Comparison of ENCODE assay signal across 25 cellular contexts in genomic region chr19:43455321-43456113, GRCh38. TPM values are rescaled to one million over a fixed set of nuclear protein-coding genes. Genes with fewer than 3 reads are reported as not detected.
DNase-seq lines count a peak whose midpoint lies in the region; ATAC-seq, FAIRE-seq and TF ChIP-seq lines count a peak whose summit lies in the region.
"Had no signal": no experiment of that assay in that cellular context is flagged by ENCODE, and none has a peak within 500 bp of the region (broad histone marks: within the 10 kb centered on the region; RNA-seq: fewer than 3 reads in every experiment).

No MANE protein-coding gene starts in this region.

- ATAC-seq in activated T-cell treated with anti-CD3 and anti-CD28 coated beads, Interleukin-2, amount 50 U/mL, for 72 hours (replicated peaks in 1 of 2): no peak
- ATAC-seq in HG03571 (IDR thresholded peaks at IDR 0.05; ENCODE audit: unreplicated experiment): no peak
- ATAC-seq: heart left ventricle; stimulated activated effector memory CD8-positive, alpha-beta T cell treated with anti-CD3 and anti-CD28 coated beads, Interleukin-12 subunit alpha, Interleukin-12 subunit beta, amount 100 ng/mL, for 72 hours; WTC11 had no signal

- no peaks in the 10 kb centered on the region for H3K36me3 ChIP-seq in PC-9 (ENCODE audit: low read depth)
- H3K36me3 ChIP-seq in keratinocyte (ENCODE audit: control insufficient read depth in 2 of 2, extremely low read depth in 1 of 2, insufficient read depth in 2 of 2, low read length in 2 of 2): peaks cover 0 to 2% of the 10 kb centered on the region in 2 experiments
- H3K36me3 ChIP-seq: esophagus muscularis mucosa, heart left ventricle, ovary, transverse colon had no signal

- CTCF ChIA-PET in PC-9 (lab: Charles Lee): interaction anchor here (0.7 kb wide), 1 partner anchor 139 kb away, joined by 3 read pairs; no protein-coding TSS in a partner anchor

- peak; percentile 36 for FAIRE-seq in keratinocyte (lab: Jason Lieb, UNC)
- FAIRE-seq: RCC 7860 had no signal

- H3K9me3 ChIP-seq in PC-9 (ENCODE audit: insufficient read depth, low read depth) (no peaks in the 10 kb centered on the region; the same call in 1 of the 2 replicates), keratinocyte (ENCODE audit: control insufficient read depth, low read depth, low read length) (peaks cover 5% of the 10 kb centered on the region)
- H3K9me3 ChIP-seq: esophagus muscularis mucosa, heart left ventricle, ovary, transverse colon had no signal

- H3K27ac ChIP-seq in PC-9: peak overlapping the region; percentile 65
- H3K27ac ChIP-seq in keratinocyte (ENCODE audit: control insufficient read depth, insufficient read depth, low read length): peak overlapping the region; percentile 13
- no peak overlapping the region for H3K27ac ChIP-seq in coronary artery
- H3K27ac ChIP-seq: esophagus muscularis mucosa, heart left ventricle, ovary had no signal

- no peak for TF ChIP-seq CTCF in PC-9 (conservative IDR thresholded peaks at IDR 0.05)
- TF ChIP-seq CTCF in keratinocyte (optimal IDR thresholded peaks at IDR 0.05 in 1 of 3, IDR thresholded peaks at IDR 0.05 in 1 of 3, conservative IDR thresholded peaks at IDR 0.05 in 1 of 3; ENCODE audit: extremely low read depth in 1 of 3, insufficient read depth in 2 of 3, low read length in 3 of 3): no peak
- no peak for TF ChIP-seq CTCF in coronary artery (IDR thresholded peaks at IDR 0.05)

- H3K27me3 Mint-ChIP-seq in activated T-cell treated with anti-CD3 and anti-CD28 coated beads, Interleukin-2, amount 50 U/mL, for 72 hours (ENCODE audit: low read depth): no peaks in the 10 kb centered on the region
- H3K27me3 Mint-ChIP-seq in activated T-cell treated with anti-CD3 and anti-CD28 coated beads, Interleukin-2, amount 50 U/mL, for 24 hours: no peaks in the 10 kb centered on the region

- DNase-seq in activated T-cell treated with anti-CD3 and anti-CD28 coated beads, Interleukin-2, amount 50 U/mL, for 72 hours: no peak
- no peak for DNase-seq in activated T-cell treated with anti-CD3 and anti-CD28 coated beads, Interleukin-2, amount 50 U/mL, for 24 hours
- DNase-seq in PC-9: peak; percentile 34 to 77
- no peak for DNase-seq in keratinocyte (ENCODE audit: low read depth, low spot score)
- DNase-seq in NCI-H1092 treated with DMSO at 0.1 percent for 48 hours (lab: John Stamatoyannopoulos, UW): no peak
- DNase-seq in NCI-H524 treated with DMSO at 0.1 percent for 48 hours (lab: John Stamatoyannopoulos, UW): no peak
- no peak for DNase-seq in coronary artery (ENCODE audit: low spot score)
- DNase-seq: activated gamma-delta T cell, cortex of kidney, heart left ventricle, islet precursor cell, midbrain, NCI-H1105, NCI-H345, ovary, SW 1271, transverse colon had no signal

- H3K4me2 ChIP-seq in PC-9 (peak overlapping the region; percentile 76), keratinocyte (ENCODE audit: control insufficient read depth, extremely low read depth, insufficient read depth, low read depth, low read length) (peak overlapping the region; percentile 50)

- H3F3A ChIP-seq in PC-9 (ENCODE audit: insufficient read depth, low read depth): peaks cover 32% of the 10 kb centered on the region

- H3K4me3 Mint-ChIP-seq in activated T-cell treated with anti-CD3 and anti-CD28 coated beads, Interleukin-2, amount 50 U/mL, for 72 hours: no peak overlapping the region
- no peak overlapping the region for H3K4me3 Mint-ChIP-seq in activated T-cell treated with anti-CD3 and anti-CD28 coated beads, Interleukin-2, amount 50 U/mL, for 24 hours
- H3K4me3 Mint-ChIP-seq: stimulated activated effector memory CD8-positive, alpha-beta T cell treated with anti-CD3 and anti-CD28 coated beads, Interleukin-12 subunit alpha, Interleukin-12 subunit beta, amount 100 ng/mL, for 72 hours; WTC11 had no signal

- intact Hi-C loops in PC-9 (cut with micrococcal nuclease; ENCODE audit: unreplicated experiment): no loop called here

- H3K9me3 Mint-ChIP-seq in activated T-cell treated with anti-CD3 and anti-CD28 coated beads, Interleukin-2, amount 50 U/mL, for 72 hours: peaks cover 7% of the 10 kb centered on the region in 2 donors
- H3K9me3 Mint-ChIP-seq in activated T-cell treated with anti-CD3 and anti-CD28 coated beads, Interleukin-2, amount 50 U/mL, for 24 hours: peaks cover 2% of the 10 kb centered on the region

- no peaks in the 10 kb centered on the region for H3K9me2 ChIP-seq in PC-9 (ENCODE audit: insufficient read depth)

- no TSS peak for BruUV-seq in PC-9 (replicated peaks; lab: Mats Ljungman, UMichigan)

- peak overlapping the region; percentile 14 for H3K27ac Mint-ChIP-seq in activated T-cell treated with anti-CD3 and anti-CD28 coated beads, Interleukin-2, amount 50 U/mL, for 72 hours
- no peak overlapping the region for H3K27ac Mint-ChIP-seq in activated T-cell treated with anti-CD3 and anti-CD28 coated beads, Interleukin-2, amount 50 U/mL, for 24 hours
- H3K27ac Mint-ChIP-seq: stimulated activated effector memory CD8-positive, alpha-beta T cell treated with anti-CD3 and anti-CD28 coated beads, Interleukin-12 subunit alpha, Interleukin-12 subunit beta, amount 100 ng/mL, for 72 hours; WTC11 had no signal

- peaks cover 29% of the 10 kb centered on the region for H3K4me1 ChIP-seq in PC-9 (replicated peaks; ENCODE audit: insufficient read depth)
- H3K4me1 ChIP-seq in keratinocyte (ENCODE audit: control insufficient read depth, extremely low read depth, insufficient read depth, low read length): peaks cover 29% of the 10 kb centered on the region

- H3K4me3 ChIP-seq in PC-9 (peak overlapping the region; percentile 30; the same call in 1 of the 2 replicates), keratinocyte (ENCODE audit: control insufficient read depth in 2 of 3, extremely low read depth in 1 of 3, insufficient read depth in 2 of 3, low read depth in 1 of 3, low read length in 3 of 3) (peak overlapping the region in 1 of 3 experiments; percentile 24), coronary artery (no peak overlapping the region)
- H3K4me3 ChIP-seq: esophagus muscularis mucosa, heart left ventricle, ovary, transverse colon had no signal

- POLR2A ChIA-PET in PC-9 (lab: Charles Lee; ENCODE audit: unreplicated experiment): interaction anchor here (0.6 kb wide), 1 partner anchor 322 kb away, joined by 19 read pairs; no protein-coding TSS in a partner anchor

- no peaks in the 10 kb centered on the region for H3K9me1 ChIP-seq in keratinocyte (ENCODE audit: control insufficient read depth, extremely low read depth, insufficient read depth, low read length)

- peak overlapping the region; percentile 9 for H3K9ac ChIP-seq in keratinocyte (ENCODE audit: control insufficient read depth, extremely low read depth, insufficient read depth, low read length)

- no peak overlapping the region for H2AFZ ChIP-seq in PC-9
- peak overlapping the region; percentile 46 for H2AFZ ChIP-seq in keratinocyte (ENCODE audit: control insufficient read depth, low read length)

- H4K20me1 ChIP-seq in PC-9 (ENCODE audit: insufficient read depth): no peaks in the 10 kb centered on the region
- H4K20me1 ChIP-seq in keratinocyte (ENCODE audit: control insufficient read depth, extremely low read depth, insufficient read depth, low read length): no peaks in the 10 kb centered on the region

- H3K36me3 Mint-ChIP-seq in activated T-cell treated with anti-CD3 and anti-CD28 coated beads, Interleukin-2, amount 50 U/mL, for 72 hours (ENCODE audit: insufficient read depth in 2 of 2): peaks cover 0 to 5% of the 10 kb centered on the region in 2 donors
- H3K36me3 Mint-ChIP-seq in activated T-cell treated with anti-CD3 and anti-CD28 coated beads, Interleukin-2, amount 50 U/mL, for 24 hours (ENCODE audit: low read depth): no peaks in the 10 kb centered on the region
- H3K36me3 Mint-ChIP-seq: stimulated activated effector memory CD8-positive, alpha-beta T cell treated with anti-CD3 and anti-CD28 coated beads, Interleukin-12 subunit alpha, Interleukin-12 subunit beta, amount 100 ng/mL, for 72 hours had no signal

- H3K79me2 ChIP-seq in PC-9 (ENCODE audit: low read depth) (no peaks in the 10 kb centered on the region), keratinocyte (ENCODE audit: control insufficient read depth, insufficient read depth, low read length) (no peaks in the 10 kb centered on the region)

- H3K27me3 ChIP-seq in PC-9 (ENCODE audit: insufficient read depth, low read depth) (no peaks in the 10 kb centered on the region), keratinocyte (ENCODE audit: control insufficient read depth, extremely low read depth, insufficient read depth, low read length) (no peaks in the 10 kb centered on the region)
- H3K27me3 ChIP-seq: esophagus muscularis mucosa, heart left ventricle, ovary, transverse colon had no signal

- dilution Hi-C loops in keratinocyte (cut with MboI; ENCODE audit: extremely low pct_ligation_motif_present, low sequenced_read_pairs): no loop called here

- H3K4me1 Mint-ChIP-seq in activated T-cell treated with anti-CD3 and anti-CD28 coated beads, Interleukin-2, amount 50 U/mL, for 72 hours (ENCODE audit: low read depth): peaks cover 22% of the 10 kb centered on the region
- peaks cover 29% of the 10 kb centered on the region for H3K4me1 Mint-ChIP-seq in activated T-cell treated with anti-CD3 and anti-CD28 coated beads, Interleukin-2, amount 50 U/mL, for 24 hours (ENCODE audit: low read depth)

RNA-seq across cellular contexts. Expression of gene LYPD3, which starts 9.9 kb away (rescaled TPM):
- total RNA-seq in activated T-cell treated with anti-CD3 and anti-CD28 coated beads, Interleukin-2, amount 50 U/mL, for 72 hours: 1 to 10 TPM; 3.1 to 4.1 TPM
- total RNA-seq in PC-9 (2021): 70.8 and 78.3 TPM in 2 replicates
- polyA plus RNA-seq in keratinocyte: 163 to 303 TPM (median 166 TPM) in 3 replicates
- polyA plus RNA-seq in keratinocyte (2011; ENCODE audit: low read depth): 170 TPM
- 74.3 and 111 TPM in 2 replicates for polyA plus RNA-seq in keratinocyte (2011; cell fraction: cytosol; rRNA removed)
- polyA plus RNA-seq in keratinocyte (2011; cell fraction: nucleus; rRNA removed): 507 and 546 TPM in 2 replicates
- 196 and 682 TPM in 2 replicates for polyA plus RNA-seq in keratinocyte (2012; ENCODE audit: low replicate concordance)
- polyA minus RNA-seq in keratinocyte: 74.7 to 199 TPM (median 145 TPM) in 3 replicates
- polyA minus RNA-seq in keratinocyte (2011; cell fraction: cytosol; rRNA and poly(A)+ RNA removed): 127 TPM
- polyA minus RNA-seq in keratinocyte (2011; cell fraction: nucleus; rRNA and poly(A)+ RNA removed): 228 and 253 TPM in 2 replicates
- total RNA-seq: skeletal muscle tissue had no signal

RNA-seq across cellular contexts. Expression of gene TEX101, which starts 40.8 kb away (rescaled TPM):
- not detected for total RNA-seq in activated T-cell treated with anti-CD3 and anti-CD28 coated beads, Interleukin-2, amount 50 U/mL, for 72 hours
- not detected in 2 replicates for total RNA-seq in PC-9 (2021)
- 0.18 TPM in 1 of 3 replicates, not detected in the others for polyA plus RNA-seq in keratinocyte
- 1.5 TPM for polyA plus RNA-seq in keratinocyte (2011; ENCODE audit: low read depth)
- polyA plus RNA-seq in keratinocyte (2011; cell fraction: cytosol; rRNA removed): 0.11 TPM in 1 of 2 replicates, not detected in the other
- 0.15 and 0.23 TPM in 2 replicates for polyA plus RNA-seq in keratinocyte (2011; cell fraction: nucleus; rRNA removed)
- polyA plus RNA-seq in keratinocyte (2012; ENCODE audit: low replicate concordance): 1.4 TPM in 1 of 2 replicates, not detected in the other
- not detected in 3 replicates for polyA minus RNA-seq in keratinocyte
- not detected for polyA minus RNA-seq in keratinocyte (2011; cell fraction: cytosol; rRNA and poly(A)+ RNA removed)
- not detected in 2 replicates for polyA minus RNA-seq in keratinocyte (2011; cell fraction: nucleus; rRNA and poly(A)+ RNA removed)
- total RNA-seq: activated CD8-positive, alpha-beta memory T cell treated with anti-CD3 and anti-CD28 coated beads for 36 hours; aorta; esophagus muscularis mucosa; heart left ventricle; ovary; skeletal muscle tissue; transverse colon; WTC11 had no signal
- polyA plus RNA-seq: aorta, heart left ventricle, ovary had no signal

RNA-seq across cellular contexts. Expression of gene PHLDB3, which starts 49.0 kb away (rescaled TPM):
- total RNA-seq in activated T-cell treated with anti-CD3 and anti-CD28 coated beads, Interleukin-2, amount 50 U/mL, for 72 hours: 10 to 100 TPM; 22.4 to 26.1 TPM
- 36.7 and 50.7 TPM in 2 replicates for total RNA-seq in PC-9 (2021)
- polyA plus RNA-seq in keratinocyte: 6.1 to 9.8 TPM (median 6.7 TPM) in 3 replicates
- polyA plus RNA-seq in keratinocyte (2011; ENCODE audit: low read depth): 33.2 TPM
- polyA plus RNA-seq in keratinocyte (2011; cell fraction: cytosol; rRNA removed): 3.1 and 8.6 TPM in 2 replicates
- polyA plus RNA-seq in keratinocyte (2011; cell fraction: nucleus; rRNA removed): 18.6 and 24.0 TPM in 2 replicates
- 7.2 and 32.9 TPM in 2 replicates for polyA plus RNA-seq in keratinocyte (2012; ENCODE audit: low replicate concordance)
- 4.3 to 7.6 TPM (median 6.4 TPM) in 3 replicates for polyA minus RNA-seq in keratinocyte
- 12.3 TPM for polyA minus RNA-seq in keratinocyte (2011; cell fraction: cytosol; rRNA and poly(A)+ RNA removed)
- polyA minus RNA-seq in keratinocyte (2011; cell fraction: nucleus; rRNA and poly(A)+ RNA removed): 16.4 and 21.0 TPM in 2 replicates

Comparison
In these comparisons a context has a peak if more than half of its experiments do, and no peak if none do; other contexts are left out.
1. DNase-seq: peak in PC-9 (2 of 2); none in activated T-cell treated with anti-CD3 and anti-CD28 coated beads, Interleukin-2, amount 50 U/mL, for 72 hours (0 of 2), activated T-cell treated with anti-CD3 and anti-CD28 coated beads, Interleukin-2, amount 50 U/mL, for 24 hours (single experiment), keratinocyte (single experiment), NCI-H1092 treated with DMSO at 0.1 percent for 48 hours (single experiment), NCI-H524 treated with DMSO at 0.1 percent for 48 hours (single experiment) and coronary artery (single experiment).
2. H3K27ac ChIP-seq: peak in PC-9 (single experiment) and keratinocyte (single experiment); none in coronary artery (0 of 2).
3. RNA of gene LYPD3, which starts 9.9 kb away (total RNA-seq): 70.8 to 78.3 TPM in PC-9; 3.1 to 4.1 TPM in activated T-cell treated with anti-CD3 and anti-CD28 coated beads, Interleukin-2, amount 50 U/mL, for 72 hours; every median in the first group is over 10 times any median in the second.